8 cellular contexts compared by ENCODE assay signal in the genomic region with DNA sequence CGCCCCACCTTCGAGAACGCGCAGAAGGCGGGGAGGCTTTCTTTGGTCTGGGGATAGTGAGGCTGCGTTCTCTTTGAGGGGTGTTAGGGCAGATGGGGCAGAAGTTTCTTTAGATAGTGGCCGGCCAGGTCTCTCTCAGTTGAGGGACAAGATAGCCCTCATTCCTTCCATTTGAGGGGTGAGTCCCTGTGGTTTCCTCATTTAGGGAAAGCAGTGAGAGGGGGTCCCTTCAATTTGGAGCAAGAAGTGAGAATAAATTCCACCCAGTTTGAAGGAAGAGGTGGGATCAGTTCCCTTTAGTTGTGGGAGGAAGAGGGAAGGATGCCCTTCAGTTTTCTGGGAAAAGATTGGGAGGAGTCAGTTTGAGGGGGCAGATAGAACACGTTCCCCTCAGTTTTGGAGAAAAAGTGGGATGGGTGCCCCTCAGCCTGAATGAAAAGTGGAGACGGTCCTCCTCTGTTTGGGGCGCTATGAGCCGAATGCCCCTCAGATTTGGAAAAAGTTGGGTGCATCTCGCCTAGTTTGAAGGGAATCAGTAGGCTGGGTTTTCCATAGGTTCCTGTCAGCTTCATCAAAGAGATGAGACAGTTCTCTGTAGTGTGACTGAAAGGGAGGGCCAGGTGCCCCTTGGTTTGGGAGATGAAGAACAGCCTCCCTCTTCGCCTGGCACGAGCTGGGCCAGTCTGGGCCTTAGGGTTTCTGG. TPM values are rescaled to one million over a fixed set of nuclear protein-coding genes. Genes with fewer than 3 reads are reported as not detected.
DNase-seq lines count a peak whose midpoint lies in the region; ATAC-seq and TF ChIP-seq lines count a peak whose summit lies in the region.

No MANE protein-coding gene starts in this region.

- CTCF ChIA-PET in HCT116 (lab: Charles Lee), result interaction anchor here (1.0 to 4.4 kb wide), 6 partner anchors 13 to 230 kb away, joined by 3 to 17 read pairs (median 4); a partner anchor contains a TSS

- DNase-seq in HCT116 (ENCODE audit: low read depth, low spot score) (no peak), activated gamma-delta T cell treated with Interleukin-2 at 50 U/mL for 16 hours (no peak), NCI-H1048 (lab: John Stamatoyannopoulos, UW) (no peak), DMS 273 (lab: John Stamatoyannopoulos, UW; ENCODE audit: unreplicated experiment) (no peak)

- no peaks in the 10 kb centered on the region for H3K9me3 ChIP-seq in HCT116 (ENCODE audit: control insufficient read depth in 1 of 2, insufficient read depth in 1 of 2, low read depth in 1 of 2, low read length in 2 of 2)
- H3K9me3 ChIP-seq in SU-DHL-6 (ENCODE audit: insufficient read depth, low read length), result no peaks in the 10 kb centered on the region
- no peaks in the 10 kb centered on the region for H3K9me3 ChIP-seq in gastroesophageal sphincter

- H3K36me3 ChIP-seq in HCT116 (ENCODE audit: control insufficient read depth in 1 of 2, insufficient read depth in 2 of 2, low read length in 2 of 2), result no peaks in the 10 kb centered on the region
- no peaks in the 10 kb centered on the region for H3K36me3 ChIP-seq in SU-DHL-6 (ENCODE audit: low read length)
- H3K36me3 ChIP-seq in gastroesophageal sphincter, result no peaks in the 10 kb centered on the region

- H4K20me1 ChIP-seq in HCT116 (ENCODE audit: insufficient read depth), result no peaks in the 10 kb centered on the region
- no peaks in the 10 kb centered on the region for H4K20me1 ChIP-seq in SU-DHL-6 (ENCODE audit: low read depth, low read length)

- peak overlapping the region; percentile 94 for H3K4me2 ChIP-seq in HCT116 (ENCODE audit: low read length)
- H3K4me2 ChIP-seq in SU-DHL-6 (ENCODE audit: low read depth, low read length, poor library complexity, severe bottlenecking), result peak overlapping the region; percentile 77

- TF ChIP-seq RAD21 in HCT116 (IDR thresholded peaks at IDR 0.05; ENCODE audit: low read depth), result no peak

- TF ChIP-seq CTCF in HCT116 (IDR thresholded peaks at IDR 0.05 in 2 of 3, conservative IDR thresholded peaks at IDR 0.05 in 1 of 3; ENCODE audit: borderline replicate concordance in 1 of 3, insufficient read depth in 1 of 3, low read depth in 2 of 3, low read length in 2 of 3), result no peak
- no peak for TF ChIP-seq CTCF in SU-DHL-6 (IDR thresholded peaks at IDR 0.05; ENCODE audit: insufficient read depth, low read length, poor library complexity, severe bottlenecking)
- TF ChIP-seq CTCF in gastroesophageal sphincter (IDR thresholded peaks at IDR 0.05), result no peak

- H3K27ac ChIP-seq in HCT116 (ENCODE audit: low read depth, low read length) (peak overlapping the region; percentile 92; the same call in 1 of the 2 replicates), SU-DHL-6 (ENCODE audit: low read depth, low read length) (no peak overlapping the region), gastroesophageal sphincter (peak overlapping the region in 3 of 4 donors; percentile 83 to 87 (median 86)), skin epidermis (peak overlapping the region in 7 of 21 experiments; percentile 23 to 87 (median 83))

- H3K27me3 ChIP-seq in HCT116 (ENCODE audit: insufficient read depth, low read length), result no peaks in the 10 kb centered on the region
- H3K27me3 ChIP-seq in SU-DHL-6 (ENCODE audit: low read length), result no peaks in the 10 kb centered on the region
- peaks cover 43% of the 10 kb centered on the region for H3K27me3 ChIP-seq in gastroesophageal sphincter

- BruUV-seq in HCT116 (replicated peaks; lab: Mats Ljungman, UMichigan), result no TSS peak

- intact Hi-C loops in HCT116 (cut with micrococcal nuclease), result loop anchor here (2.0 to 5.0 kb wide), 2 partner anchors 29 to 169 kb away; a partner anchor contains a TSS

- peak overlapping the region; percentile 71 to 92 for H3K4me3 ChIP-seq in HCT116 (replicated peaks in 1 of 2; ENCODE audit: low read depth in 1 of 2, low read length in 2 of 2)
- H3K4me3 ChIP-seq in SU-DHL-6 (ENCODE audit: insufficient read depth, low read length, poor library complexity, severe bottlenecking), result peak overlapping the region; percentile 50
- peak overlapping the region; percentile 31 to 80 for H3K4me3 ChIP-seq in gastroesophageal sphincter
- H3K4me3 ChIP-seq in skin epidermis, result peak overlapping the region; percentile 60 to 95 (median 75)

- TF ChIP-seq EP300 in gastroesophageal sphincter (IDR thresholded peaks at IDR 0.05), result no peak

- H3K9me2 ChIP-seq in HCT116 (ENCODE audit: insufficient read depth), result no peaks in the 10 kb centered on the region
- H3K9me2 ChIP-seq in SU-DHL-6 (replicated peaks; ENCODE audit: insufficient read depth, low read length), result no peaks in the 10 kb centered on the region

- RAD21 ChIA-PET in HCT116 (lab: Charles Lee; ENCODE audit: low non-redundant PET in 1 of 2, low total read pairs in 2 of 2, uncharacterized antibody in 2 of 2, unreplicated experiment in 2 of 2), result interaction anchor here (0.5 to 1.5 kb wide), 2 partner anchors 21 to 29 kb away, joined by 3 to 4 read pairs; no protein-coding TSS in a partner anchor

- H3K79me2 ChIP-seq in HCT116 (ENCODE audit: insufficient read depth, low read length), result peaks cover 32% of the 10 kb centered on the region
- no peaks in the 10 kb centered on the region for H3K79me2 ChIP-seq in SU-DHL-6 (ENCODE audit: insufficient read depth, low read length)

- peak; percentile 36 for TF ChIP-seq POLR2A in HCT116 (IDR thresholded peaks at IDR 0.05; ENCODE audit: borderline replicate concordance, extremely low read depth, insufficient read depth, insufficient read length)
- TF ChIP-seq POLR2A in gastroesophageal sphincter (IDR thresholded peaks at IDR 0.05), result no peak

- POLR2A ChIA-PET in HCT116 (lab: Charles Lee), result interaction anchor here (0.9 to 2.7 kb wide), 11 partner anchors 11 to 135 kb away, joined by 3 to 13 read pairs (median 4); a partner anchor contains a TSS

- 0 to 4% methylated on average over 3 to 8 of the region's 14 CpGs for WGBS in gastroesophageal sphincter (ENCODE audit: low coverage in 1 of 2), 2 donors

- ATAC-seq in HCT116 (no peak), gastroesophageal sphincter (no peak), GM21619 (IDR thresholded peaks at IDR 0.05; ENCODE audit: unreplicated experiment) (no peak)

- H3K4me1 ChIP-seq in HCT116 (ENCODE audit: control insufficient read depth in 1 of 2, insufficient read depth in 2 of 2, low read length in 2 of 2), result peaks cover 33 to 61% of the 10 kb centered on the region in 2 experiments
- H3K4me1 ChIP-seq in gastroesophageal sphincter, result peaks cover 0 to 64% (median 38%) of the 10 kb centered on the region in 3 donors

- H2AFZ ChIP-seq in HCT116 (ENCODE audit: low read depth, low read length, poor library complexity, severe bottlenecking) (no peak overlapping the region), SU-DHL-6 (ENCODE audit: low read depth, low read length, severe bottlenecking) (peak overlapping the region; percentile 65)

- H3F3A ChIP-seq in SU-DHL-6 (ENCODE audit: insufficient read depth), result no peaks in the 10 kb centered on the region

- H3K9ac ChIP-seq in HCT116 (ENCODE audit: low read length) (peak overlapping the region; percentile 87), SU-DHL-6 (ENCODE audit: low read length) (peak overlapping the region; percentile 62)

TF ChIP-seq in HCT116, 20 proteins besides CTCF, POLR2A, EP300 and RAD21:
- 0 out of 2 replicates have a peak, but pooled peaks have one; percentile 49 for TF ChIP-seq POLR2AphosphoS5 (IDR thresholded peaks at IDR 0.05; ENCODE audit: low read depth, low read length)
- TF ChIP-seq TCF7L2 (IDR thresholded peaks at IDR 0.05; ENCODE audit: borderline replicate concordance, extremely low read depth, insufficient read depth, insufficient read length), result no peak

RNA-seq across cellular contexts. Expression of a gene that starts 0.6 kb away (rescaled TPM):
- 69.2 TPM for total RNA-seq in HCT116 (2021; ENCODE audit: unreplicated experiment)
- polyA plus RNA-seq in HCT116 (2012), result 46.5 and 50.2 TPM in 2 replicates
- 10 to 100 TPM in 3 of 4 donors, 1 to 10 TPM in 1; 9.7 to 15.5 (median 12.9) TPM for total RNA-seq in gastroesophageal sphincter

RNA-seq across cellular contexts. Expression of a gene that starts 0.9 kb away (rescaled TPM):
- total RNA-seq in HCT116 (2021; ENCODE audit: unreplicated experiment), result 5.6 TPM
- 5.4 and 6.7 TPM in 2 replicates for polyA plus RNA-seq in HCT116 (2012)
- under 1 TPM; 0.13 to 0.93 (median 0.21) TPM for total RNA-seq in gastroesophageal sphincter

RNA-seq across cellular contexts. Expression of a gene that starts 20.9 kb away (rescaled TPM):
- total RNA-seq in HCT116 (2021; ENCODE audit: unreplicated experiment) (36.1 TPM), gastroesophageal sphincter (10 to 100 TPM; 15.4 to 34.7 (median 30.7) TPM)
- polyA plus RNA-seq in HCT116 (2012), result 40.8 and 44.3 TPM in 2 replicates

RNA-seq across cellular contexts. Expression of a gene that starts 31.5 kb away (rescaled TPM):
- total RNA-seq in HCT116 (2021; ENCODE audit: unreplicated experiment) (38.5 TPM), gastroesophageal sphincter (10 to 100 TPM in 1 of 4 donors, 1 to 10 TPM in 3; 3.0 to 14.4 (median 6.1) TPM)
- 29.2 and 34.0 TPM in 2 replicates for polyA plus RNA-seq in HCT116 (2012)

RNA-seq across cellular contexts. Expression of a gene that starts 48.9 kb away (rescaled TPM):
- total RNA-seq in HCT116 (2021; ENCODE audit: unreplicated experiment) (45.8 TPM), gastroesophageal sphincter (1 to 10 TPM in 2 of 4 donors, under 1 TPM in 2; 0.15 to 3.9 (median 1.3) TPM)
- polyA plus RNA-seq in HCT116 (2012), result 53.4 and 60.6 TPM in 2 replicates
